8 cellular contexts compared by ENCODE assay signal in genomic region chr12:120497524-120498150, GRCh38. TPM values are rescaled to one million over a fixed set of nuclear protein-coding genes. Genes with fewer than 3 reads are reported as not detected.
DNase-seq lines count a peak whose midpoint lies in the region; ATAC-seq and TF ChIP-seq lines count a peak whose summit lies in the region.

No MANE protein-coding gene starts in this region.

- no peak overlapping the region for H3K27ac ChIP-seq in ectodermal cell (ENCODE audit: insufficient read depth, low read depth, low read length, poor library complexity, severe bottlenecking)

- H3K9me2 ChIP-seq in Loucy (replicated peaks; ENCODE audit: low read depth, low read length) = no peaks in the 10 kb centered on the region

- H3K36me3 Mint-ChIP-seq in nephron progenitor cell (ENCODE audit: low read depth) = peaks cover 45% of the 10 kb centered on the region

- 76 to 77% methylated on average over 7 to 8 of the region's 9 CpGs for WGBS in ectodermal cell, 2 experiments

- H3K27me3 ChIP-seq in BJ (ENCODE audit: control insufficient read depth, insufficient read depth, low read length) (no peaks in the 10 kb centered on the region), Loucy (ENCODE audit: insufficient read depth, low read length, poor library complexity, severe bottlenecking) (no peaks in the 10 kb centered on the region), ectodermal cell (ENCODE audit: control insufficient read depth, insufficient read depth, low read length, poor library complexity, severe bottlenecking) (no peaks in the 10 kb centered on the region)

- H3K9me3 Mint-ChIP-seq in nephron progenitor cell = no peaks in the 10 kb centered on the region

- H2AFZ ChIP-seq in Loucy (ENCODE audit: low read length) = no peak overlapping the region

- CTCF ChIA-PET in BJ (lab: Yijun Ruan, JAX) = interaction anchor here (1.9 kb wide), 1 partner anchor 28 kb away, joined by 10 read pairs; the partner anchor contains the start of gene SRSF9

- peak overlapping the region; percentile 93 for H3K4me2 ChIP-seq in Loucy (ENCODE audit: low read depth, low read length, poor library complexity, severe bottlenecking)

- H3K79me2 ChIP-seq in Loucy (ENCODE audit: insufficient read depth, low read length) = peaks cover 29% of the 10 kb centered on the region

- no peak for ATAC-seq in HG03469 (IDR thresholded peaks at IDR 0.05; ENCODE audit: unreplicated experiment)

- H3K4me3 ChIP-seq in BJ (ENCODE audit: low read depth, low read length) (peak overlapping the region; percentile 99), Loucy (ENCODE audit: low read length, poor library complexity, severe bottlenecking) (peak overlapping the region; percentile 96), ectodermal cell (ENCODE audit: insufficient read depth, low read depth, low read length) (peak overlapping the region; percentile 94)

- POLR2A ChIA-PET in BJ (lab: Charles Lee) = no interaction called here

- H3K4me1 ChIP-seq in Loucy (ENCODE audit: insufficient read depth, low read length, poor library complexity, severe bottlenecking) (peaks cover 22% of the 10 kb centered on the region), ectodermal cell (ENCODE audit: control insufficient read depth, insufficient read depth, low read length) (peaks cover 2% of the 10 kb centered on the region)

- peaks cover 3% of the 10 kb centered on the region; the same call in 1 of the 2 replicates for H3F3A ChIP-seq in Loucy (ENCODE audit: low read depth)

- peaks cover 32% of the 10 kb centered on the region for H4K20me1 ChIP-seq in Loucy (ENCODE audit: insufficient read depth, low read length, poor library complexity, severe bottlenecking)

- H3K9me3 ChIP-seq in Loucy (ENCODE audit: insufficient read depth, low read depth, low read length) (no peaks in the 10 kb centered on the region), ectodermal cell (ENCODE audit: control insufficient read depth, low read length) (no peaks in the 10 kb centered on the region)

- peak overlapping the region; percentile 77 for H3K27ac Mint-ChIP-seq in nephron progenitor cell

- H3K9ac ChIP-seq in Loucy (ENCODE audit: low read depth, low read length, poor library complexity, severe bottlenecking) = peak overlapping the region; percentile 98

- H3K4me3 Mint-ChIP-seq in nephron progenitor cell = peak overlapping the region; percentile 100

- H3K4me1 Mint-ChIP-seq in nephron progenitor cell = peaks cover 40% of the 10 kb centered on the region

- peaks cover 3% of the 10 kb centered on the region for H3K36me3 ChIP-seq in BJ (ENCODE audit: control insufficient read depth, insufficient read depth, low read length)
- peaks cover 18% of the 10 kb centered on the region for H3K36me3 ChIP-seq in Loucy (ENCODE audit: insufficient read depth, low read length)
- H3K36me3 ChIP-seq in ectodermal cell (ENCODE audit: control insufficient read depth, insufficient read depth, low read length) = peaks cover 12% of the 10 kb centered on the region

- DNase-seq in BJ (ENCODE audit: low read depth) (no peak), nephron progenitor cell (no peak), NOMO-1 treated with DMSO at 0.1 percent for 48 hours (lab: John Stamatoyannopoulos, UW; ENCODE audit: unreplicated experiment) (no peak), NAMALWA (ENCODE audit: low spot score) (no peak), SKM-1 treated with dmso at 0.1 percent for 144 hours (lab: John Stamatoyannopoulos, UW; ENCODE audit: unreplicated experiment) (no peak)

- no peak for TF ChIP-seq CTCF in BJ (IDR thresholded peaks at IDR 0.05; ENCODE audit: insufficient read depth, low read depth, low read length)
- TF ChIP-seq CTCF in Loucy (conservative IDR thresholded peaks at IDR 0.05; ENCODE audit: low read length) = no peak
- TF ChIP-seq CTCF in nephron progenitor cell (IDR thresholded peaks at IDR 0.05) = no peak

- H3K27me3 Mint-ChIP-seq in nephron progenitor cell (ENCODE audit: low read depth, poor library complexity) = peaks cover 3% of the 10 kb centered on the region

RNA-seq across cellular contexts. Expression of gene DYNLL1, which starts 1.7 kb away (rescaled TPM):
- 358 and 610 TPM in 2 replicates for polyA plus RNA-seq in BJ (2011; rRNA removed)
- polyA minus RNA-seq in BJ (2011; rRNA and poly(A)+ RNA removed) = 77.2 and 81.2 TPM in 2 replicates
- polyA plus RNA-seq in ectodermal cell (2013, experiment 1 of 4) = 387 TPM
- polyA plus RNA-seq in ectodermal cell (2013, experiment 2 of 4) = 351 TPM
- polyA plus RNA-seq in ectodermal cell (2013, experiment 3 of 4) = 434 TPM
- 466 TPM for polyA plus RNA-seq in ectodermal cell (2013, experiment 4 of 4)

RNA-seq across cellular contexts. Expression of gene SRSF9, which starts 28.1 kb away (rescaled TPM):
- polyA plus RNA-seq in BJ (2011; rRNA removed) = 88.0 and 108 TPM in 2 replicates
- 26.7 and 39.5 TPM in 2 replicates for polyA minus RNA-seq in BJ (2011; rRNA and poly(A)+ RNA removed)
- polyA plus RNA-seq in ectodermal cell (2013, experiment 1 of 4) = 288 TPM
- 276 TPM for polyA plus RNA-seq in ectodermal cell (2013, experiment 2 of 4)
- polyA plus RNA-seq in ectodermal cell (2013, experiment 3 of 4) = 229 TPM
- 246 TPM for polyA plus RNA-seq in ectodermal cell (2013, experiment 4 of 4)

RNA-seq across cellular contexts. Expression of gene COQ5, which starts 31.3 kb away (rescaled TPM):
- polyA plus RNA-seq in BJ (2011; rRNA removed) = 27.7 and 44.4 TPM in 2 replicates
- polyA minus RNA-seq in BJ (2011; rRNA and poly(A)+ RNA removed) = 8.5 and 8.7 TPM in 2 replicates
- 61.6 TPM for polyA plus RNA-seq in ectodermal cell (2013, experiment 1 of 4)
- polyA plus RNA-seq in ectodermal cell (2013, experiment 2 of 4) = 56.3 TPM
- polyA plus RNA-seq in ectodermal cell (2013, experiment 3 of 4) = 51.2 TPM
- polyA plus RNA-seq in ectodermal cell (2013, experiment 4 of 4) = 58.4 TPM

RNA-seq across cellular contexts. Expression of gene RNF10, which starts 36.5 kb away (rescaled TPM):
- polyA plus RNA-seq in BJ (2011; rRNA removed) = 64.1 and 98.8 TPM in 2 replicates
- polyA minus RNA-seq in BJ (2011; rRNA and poly(A)+ RNA removed) = 135 and 145 TPM in 2 replicates
- 153 TPM for polyA plus RNA-seq in ectodermal cell (2013, experiment 1 of 4)
- polyA plus RNA-seq in ectodermal cell (2013, experiment 2 of 4) = 156 TPM
- 105 TPM for polyA plus RNA-seq in ectodermal cell (2013, experiment 3 of 4)
- polyA plus RNA-seq in ectodermal cell (2013, experiment 4 of 4) = 124 TPM

RNA-seq across cellular contexts. Expression of gene GATC, which starts 51.4 kb away (rescaled TPM):
- 14.8 and 17.9 TPM in 2 replicates for polyA plus RNA-seq in BJ (2011; rRNA removed)
- polyA minus RNA-seq in BJ (2011; rRNA and poly(A)+ RNA removed) = 7.9 and 21.1 TPM in 2 replicates
- 21.6 TPM for polyA plus RNA-seq in ectodermal cell (2013, experiment 1 of 4)
- 22.2 TPM for polyA plus RNA-seq in ectodermal cell (2013, experiment 2 of 4)
- 18.3 TPM for polyA plus RNA-seq in ectodermal cell (2013, experiment 3 of 4)
- 19.2 TPM for polyA plus RNA-seq in ectodermal cell (2013, experiment 4 of 4)
